7 cellular contexts compared by ENCODE assay signal in genomic region chr6:39167321-39167720, GRCh38.
"Had no signal": no experiment of that assay in that cellular context is flagged by ENCODE, and none has a peak within 500 bp of the region (broad histone marks: within the 10 kb centered on the region; RNA-seq: fewer than 3 reads in every experiment).

No MANE protein-coding gene starts in this region.

- H3K36me3 ChIP-seq: HAP-1 had no signal

- H3K4me1 ChIP-seq: HAP-1 had no signal

- H3K4me3 ChIP-seq: GM23248, GM23338, HAP-1 had no signal

- H3K27ac ChIP-seq: GM23248 had no signal

- H3K4me2 ChIP-seq: GM23338 had no signal

- H2AFZ ChIP-seq: GM23248, GM23338 had no signal

- DNase-seq: GM23248, GOT3, H9, HCEC 1CT, HFFc6 had no signal

- H3K9ac ChIP-seq: GM23248 had no signal
